8 cellular contexts compared by ENCODE assay signal in genomic region chr1:65067491-65068201, GRCh38.
A peak's percentile ranks its signal among the peaks of the same experiment; 100 is the strongest.
DNase-seq lines count a peak whose midpoint lies in the region; ATAC-seq lines count a peak whose summit lies in the region.

No MANE protein-coding gene starts in this region.

- H3K36me3 Mint-ChIP-seq in activated CD4-positive, alpha-beta T cell treated with anti-CD3 and anti-CD28 coated beads, Interleukin-2, amount 10 ng/mL, durations not matched to agents 7 days and 5 days (ENCODE audit: low read depth) = no peaks in the 10 kb centered on the region

- H3K27ac Mint-ChIP-seq in activated CD4-positive, alpha-beta T cell treated with anti-CD3 and anti-CD28 coated beads, Interleukin-2, amount 10 ng/mL, durations not matched to agents 7 days and 5 days = peak overlapping the region; percentile 95

- peak overlapping the region; percentile 86 for H3K4me3 Mint-ChIP-seq in activated CD4-positive, alpha-beta T cell treated with anti-CD3 and anti-CD28 coated beads, Interleukin-2, amount 10 ng/mL, durations not matched to agents 7 days and 5 days

- H3K27me3 Mint-ChIP-seq in activated CD4-positive, alpha-beta T cell treated with anti-CD3 and anti-CD28 coated beads, Interleukin-2, amount 10 ng/mL, durations not matched to agents 7 days and 5 days = no peaks in the 10 kb centered on the region

- no peaks in the 10 kb centered on the region for H3K36me3 ChIP-seq in duodenal mucosa (ENCODE audit: control insufficient read depth in 1 of 2, insufficient read depth in 2 of 2, low read length in 2 of 2)

- DNase-seq in NCI-H1417 (lab: John Stamatoyannopoulos, UW) (peak; percentile 53 to 78 (median 66)), NCI-H1417 treated with DMSO at 0.1 percent for 48 hours (lab: John Stamatoyannopoulos, UW) (no peak), NCI-H510A treated with DMSO at 0.1 percent for 48 hours (lab: John Stamatoyannopoulos, UW) (peak; percentile 68), left kidney (ENCODE audit: low read depth, low spot score) (peak; percentile 93)
- peak; percentile 63 for DNase-seq in activated CD4-positive, alpha-beta T cell treated with anti-CD3 and anti-CD28 coated beads, Interleukin-2, amount 10 ng/mL, durations not matched to agents 7 days and 5 days
- DNase-seq in stimulated activated CD4-positive, alpha-beta T cell treated with anti-CD3 and anti-CD28 coated beads, Interleukin-1b, Interleukin-23, amount 100 ng/mL, for 24 hours (ENCODE audit: low read depth in 4 of 4, low spot score in 1 of 4) = peak in 3 of 4 experiments; percentile 13 to 31 (median 27)

- H3K9ac ChIP-seq in duodenal mucosa (ENCODE audit: low read depth in 1 of 2, low read length in 2 of 2) = peak overlapping the region; percentile 80 to 94

- H3K4me1 ChIP-seq in duodenal mucosa (ENCODE audit: control insufficient read depth in 1 of 2, insufficient read depth in 2 of 2, low read length in 2 of 2) = peaks cover 13 to 23% of the 10 kb centered on the region in 2 donors

- H3K27ac ChIP-seq in duodenal mucosa (ENCODE audit: low read depth, low read length) = peak overlapping the region; percentile 96

- no peaks in the 10 kb centered on the region for H3K9me3 ChIP-seq in duodenal mucosa (ENCODE audit: control insufficient read depth in 1 of 2, low read length in 2 of 2)

- POLR2A ChIA-PET in activated CD4-positive, alpha-beta T cell treated with anti-CD3 and anti-CD28 coated beads, Interleukin-2, amount 10 ng/mL, durations not matched to agents 7 days and 5 days (lab: Charles Lee) = no interaction called here

- H3K4me1 Mint-ChIP-seq in activated CD4-positive, alpha-beta T cell treated with anti-CD3 and anti-CD28 coated beads, Interleukin-2, amount 10 ng/mL, durations not matched to agents 7 days and 5 days = peaks cover 46% of the 10 kb centered on the region

- H3K4me3 ChIP-seq in duodenal mucosa (ENCODE audit: low read depth in 1 of 2, low read length in 2 of 2) = peak overlapping the region; percentile 86 to 94

- no peaks in the 10 kb centered on the region for H3K9me3 Mint-ChIP-seq in activated CD4-positive, alpha-beta T cell treated with anti-CD3 and anti-CD28 coated beads, Interleukin-2, amount 10 ng/mL, durations not matched to agents 7 days and 5 days

- no peaks in the 10 kb centered on the region for H3K27me3 ChIP-seq in duodenal mucosa (ENCODE audit: control insufficient read depth in 1 of 2, insufficient read depth in 2 of 2, low read length in 2 of 2)

- CTCF ChIA-PET in activated CD4-positive, alpha-beta T cell treated with anti-CD3 and anti-CD28 coated beads, Interleukin-2, amount 10 ng/mL, durations not matched to agents 7 days and 5 days (lab: Charles Lee) = no interaction called here

- peak; percentile 25 for ATAC-seq in HG03196 (IDR thresholded peaks at IDR 0.05; ENCODE audit: unreplicated experiment)
